In the genomic region with DNA sequence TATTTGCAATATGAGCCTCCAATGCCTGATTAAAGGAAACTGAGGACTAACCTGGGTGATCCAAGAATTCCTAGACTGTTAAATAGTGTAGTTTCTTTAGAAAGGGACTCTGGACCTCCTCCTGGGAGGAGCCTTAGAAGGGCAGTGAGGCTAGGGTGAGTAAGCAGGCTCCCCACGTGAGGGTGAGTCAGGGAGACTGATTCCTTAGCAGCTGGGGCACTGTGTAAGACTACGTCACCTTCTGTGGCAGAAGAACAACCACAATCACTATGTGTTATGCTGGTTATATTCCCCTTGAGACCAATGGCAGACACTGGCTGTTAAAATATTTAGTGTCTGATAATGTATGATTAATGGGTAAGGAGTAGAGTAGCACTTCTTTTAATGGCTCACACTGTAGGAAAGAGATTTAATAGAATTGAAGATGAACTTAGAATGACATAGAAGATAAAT, we compare ENCODE assay signal across 8 cellular contexts. TPM values are rescaled to one million over a fixed set of nuclear protein-coding genes. Genes with fewer than 3 reads are reported as not detected.
DNase-seq lines count a peak whose midpoint lies in the region; ATAC-seq and TF ChIP-seq lines count a peak whose summit lies in the region.

No MANE protein-coding gene starts in this region.

- DNase-seq in Caki2 (ENCODE audit: low read depth) (peak; percentile 93), right cardiac atrium (peak in 2 of 3 donors; percentile 40 to 46), GM10266 (ENCODE audit: extremely low spot score) (no peak), NCI-H187 treated with DMSO at 0.1 percent for 48 hours (lab: John Stamatoyannopoulos, UW) (no peak)
- DNase-seq in activated CD4-positive, alpha-beta T cell treated with anti-CD3 and anti-CD28 coated beads, Interleukin-2, amount 10 ng/mL, durations not matched to agents 7 days and 5 days, result peak; percentile 13
- peak; percentile 17 to 28 for DNase-seq in stimulated activated CD4-positive, alpha-beta T cell treated with anti-CD3 and anti-CD28 coated beads, Interleukin-4, amount 100 ng/mL, for 4 hours

- H3K9me3 Mint-ChIP-seq in activated CD4-positive, alpha-beta T cell treated with anti-CD3 and anti-CD28 coated beads, Interleukin-2, amount 10 ng/mL, durations not matched to agents 7 days and 5 days, result no peaks in the 10 kb centered on the region

- no peaks in the 10 kb centered on the region for H3K9me3 ChIP-seq in right cardiac atrium (ENCODE audit: control insufficient read depth, low read length)

- no peak overlapping the region for H3K27ac ChIP-seq in right cardiac atrium (ENCODE audit: low read length)

- H3K4me1 Mint-ChIP-seq in activated CD4-positive, alpha-beta T cell treated with anti-CD3 and anti-CD28 coated beads, Interleukin-2, amount 10 ng/mL, durations not matched to agents 7 days and 5 days, result no peaks in the 10 kb centered on the region

- no peak overlapping the region for H3K4me3 Mint-ChIP-seq in activated CD4-positive, alpha-beta T cell treated with anti-CD3 and anti-CD28 coated beads, Interleukin-2, amount 10 ng/mL, durations not matched to agents 7 days and 5 days

- H3K27me3 ChIP-seq in right cardiac atrium (ENCODE audit: control insufficient read depth, insufficient read depth), result no peaks in the 10 kb centered on the region

- H3K27me3 Mint-ChIP-seq in activated CD4-positive, alpha-beta T cell treated with anti-CD3 and anti-CD28 coated beads, Interleukin-2, amount 10 ng/mL, durations not matched to agents 7 days and 5 days, result peaks cover 30% of the 10 kb centered on the region

- CTCF ChIA-PET in activated CD4-positive, alpha-beta T cell treated with anti-CD3 and anti-CD28 coated beads, Interleukin-2, amount 10 ng/mL, durations not matched to agents 7 days and 5 days (lab: Charles Lee), result interaction anchor here (1.0 kb wide), 1 partner anchor 40 kb away, joined by 3 read pairs; no protein-coding TSS in a partner anchor

- POLR2A ChIA-PET in activated CD4-positive, alpha-beta T cell treated with anti-CD3 and anti-CD28 coated beads, Interleukin-2, amount 10 ng/mL, durations not matched to agents 7 days and 5 days (lab: Charles Lee), result no interaction called here

- no peaks in the 10 kb centered on the region for H3K36me3 Mint-ChIP-seq in activated CD4-positive, alpha-beta T cell treated with anti-CD3 and anti-CD28 coated beads, Interleukin-2, amount 10 ng/mL, durations not matched to agents 7 days and 5 days (ENCODE audit: low read depth)

- no peak for TF ChIP-seq CTCF in GM10266 (IDR thresholded peaks at IDR 0.05; ENCODE audit: control insufficient read depth, insufficient read depth, low read depth, missing control alignments)

- H3K27ac Mint-ChIP-seq in activated CD4-positive, alpha-beta T cell treated with anti-CD3 and anti-CD28 coated beads, Interleukin-2, amount 10 ng/mL, durations not matched to agents 7 days and 5 days, result no peak overlapping the region

- intact Hi-C loops in right cardiac atrium (cut with DNase I), result no loop called here

- in situ Hi-C loops in Caki2 (cut with HindIII; ENCODE audit: low pct_unique_long_range_greater_than_20kb, low sequenced_read_pairs), result no loop called here

- no peak overlapping the region for H3K4me3 ChIP-seq in right cardiac atrium (ENCODE audit: low read length)

- ATAC-seq in GM21381 (IDR thresholded peaks at IDR 0.05; ENCODE audit: unreplicated experiment) (peak; percentile 88), HG03565 (IDR thresholded peaks at IDR 0.05; ENCODE audit: unreplicated experiment) (peak; percentile 96), right cardiac atrium (peak; percentile 70 to 87)

- H3K4me1 ChIP-seq in right cardiac atrium (ENCODE audit: control insufficient read depth, insufficient read depth, low read length), result no peaks in the 10 kb centered on the region

- 26% methylated on average over 2 of the region's 2 CpGs for WGBS in right cardiac atrium

RNA-seq across cellular contexts. Expression of a gene that starts 53.3 kb away (rescaled TPM):
- 0.23 TPM in 1 of 2 replicates, not detected in the other for total RNA-seq in Caki2 (2014; rRNA removed; shearing (Covaris generic); ENCODE audit: low replicate concordance)
- not detected for total RNA-seq in activated CD4-positive, alpha-beta T cell treated with anti-CD3 and anti-CD28 coated beads, Interleukin-2, amount 10 ng/mL, durations not matched to agents 7 days and 5 days
- under 1 TPM in 1 of 4 donors, not detected in 3; 0.09 TPM for total RNA-seq in right cardiac atrium
- under 0.01 TPM for polyA plus RNA-seq in right cardiac atrium

RNA-seq across cellular contexts. Expression of a gene that starts 56.9 kb away (rescaled TPM):
- 7.4 and 8.3 TPM in 2 replicates for total RNA-seq in Caki2 (2014; rRNA removed; shearing (Covaris generic); ENCODE audit: low replicate concordance)
- total RNA-seq in activated CD4-positive, alpha-beta T cell treated with anti-CD3 and anti-CD28 coated beads, Interleukin-2, amount 10 ng/mL, durations not matched to agents 7 days and 5 days, result 1 to 10 TPM; 8.4 to 9.5 TPM
- 1 to 10 TPM; 2.3 to 3.1 (median 3.0) TPM for total RNA-seq in right cardiac atrium
- polyA plus RNA-seq in right cardiac atrium, result 1.2 TPM

Comparison
In these comparisons a context has a peak if more than half of its experiments do, and no peak if none do; other contexts are left out.
1. DNase-seq: peak in Caki2 (single experiment), activated CD4-positive, alpha-beta T cell treated with anti-CD3 and anti-CD28 coated beads, Interleukin-2, amount 10 ng/mL, durations not matched to agents 7 days and 5 days (single experiment), right cardiac atrium (2 of 3) and stimulated activated CD4-positive, alpha-beta T cell treated with anti-CD3 and anti-CD28 coated beads, Interleukin-4, amount 100 ng/mL, for 4 hours (2 of 2); none in GM10266 (single experiment) and NCI-H187 treated with DMSO at 0.1 percent for 48 hours (single experiment).
2. Peak in every context shown above with its lines, with median percentiles within 50 percentile points of each other: ATAC-seq.